In the genomic region with DNA sequence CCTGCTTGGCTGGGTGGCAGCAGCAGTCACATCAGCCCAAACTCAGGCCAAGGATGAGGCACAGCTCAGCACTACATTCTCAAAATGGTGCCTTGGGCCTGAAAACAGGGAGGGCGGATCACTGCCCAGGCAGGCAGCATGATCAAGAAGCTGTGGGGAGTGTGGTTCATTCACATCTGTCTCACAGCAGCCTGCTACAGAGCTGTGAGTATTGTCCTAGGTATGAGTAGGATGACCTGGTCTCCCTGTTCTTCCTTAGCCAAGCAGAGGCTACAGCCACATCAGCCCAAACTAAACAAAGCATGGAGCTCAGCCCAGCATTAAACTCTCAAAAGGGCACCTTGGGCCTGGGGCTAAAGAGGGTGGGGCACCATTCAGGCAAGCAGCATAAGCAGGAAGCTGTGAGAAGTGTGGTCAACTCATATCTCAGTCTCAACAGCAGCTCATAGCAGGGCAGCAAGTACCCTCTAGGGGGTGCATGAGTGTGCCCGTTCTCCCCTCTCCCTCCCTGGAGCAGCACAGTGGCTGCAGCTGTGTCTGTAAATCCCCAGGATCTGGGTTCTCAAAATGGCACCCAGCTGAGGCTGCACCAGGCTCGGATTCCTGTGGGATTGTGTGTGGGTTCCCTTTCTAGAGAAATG, we compare ENCODE assay signal across 8 cellular contexts.
DNase-seq lines count a peak whose midpoint lies in the region; ATAC-seq and TF ChIP-seq lines count a peak whose summit lies in the region.

No MANE protein-coding gene starts in this region.

- peak; percentile 29 for TF ChIP-seq CTCF in AG10803 (conservative IDR thresholded peaks at IDR 0.05; ENCODE audit: low read length)
- peak in 1 of 4 donors; percentile 15 for TF ChIP-seq CTCF in right lobe of liver (IDR thresholded peaks at IDR 0.05)
- no peak for TF ChIP-seq CTCF in adrenal gland (IDR thresholded peaks at IDR 0.05)

- H3K4me3 Mint-ChIP-seq in activated naive CD8-positive, alpha-beta T cell treated with anti-CD3 and anti-CD28 coated beads for 36 hours = no peak overlapping the region

- peak; percentile 96 for ATAC-seq in GM18873 (IDR thresholded peaks at IDR 0.05; ENCODE audit: low FRiP score, unreplicated experiment)
- ATAC-seq in HG03045 (IDR thresholded peaks at IDR 0.05; ENCODE audit: unreplicated experiment) = peak; percentile 92
- peak; percentile 45 to 73 (median 62) for ATAC-seq in right lobe of liver

- intact Hi-C loops in right lobe of liver (cut with DNase I) (no loop called here), adrenal gland (cut with DNase I) (no loop called here)

- no peaks in the 10 kb centered on the region for H3K27me3 Mint-ChIP-seq in activated naive CD8-positive, alpha-beta T cell treated with anti-CD3 and anti-CD28 coated beads for 36 hours

- H3K27me3 ChIP-seq in SJSA1 (replicated peaks) = no peaks in the 10 kb centered on the region
- no peaks in the 10 kb centered on the region for H3K27me3 ChIP-seq in right lobe of liver
- H3K27me3 ChIP-seq in adrenal gland = no peaks in the 10 kb centered on the region

- no CpG with 5 or more reads among the region's 3 CpGs for WGBS in right lobe of liver (ENCODE audit: insufficient coverage, low coverage, low lambda C conversion rate, missing lambda C conversion rate)
- 43 to 60% (median 53%) methylated on average over 2 to 3 of the region's 3 CpGs for WGBS in adrenal gland, 4 donors

- H3K36me3 ChIP-seq in SJSA1 (no peaks in the 10 kb centered on the region), right lobe of liver (no peaks in the 10 kb centered on the region), adrenal gland (replicated peaks in 1 of 2) (no peaks in the 10 kb centered on the region)

- DNase-seq in AG10803 (ENCODE audit: low read depth) (peak; percentile 20), SJSA1 (ENCODE audit: low read depth in 1 of 2, low spot score in 2 of 2) (peak; percentile 41 to 54), right lobe of liver (no peak), epidermal melanocyte (ENCODE audit: insufficient read length, low spot score) (no peak), adrenal gland (no peak)
- DNase-seq in activated naive CD8-positive, alpha-beta T cell treated with anti-CD3 and anti-CD28 coated beads for 36 hours = peak; percentile 50

- peaks cover 14% of the 10 kb centered on the region for H3K9me3 Mint-ChIP-seq in activated naive CD8-positive, alpha-beta T cell treated with anti-CD3 and anti-CD28 coated beads for 36 hours

- H3K4me3 ChIP-seq in AG10803 (ENCODE audit: low read length) (no peak overlapping the region), SJSA1 (no peak overlapping the region), right lobe of liver (no peak overlapping the region), adrenal gland (no peak overlapping the region)

- TF ChIP-seq POLR2A in right lobe of liver (IDR thresholded peaks at IDR 0.05) (no peak), adrenal gland (IDR thresholded peaks at IDR 0.05) (no peak)

- peak overlapping the region; percentile 28 for H3K27ac Mint-ChIP-seq in activated naive CD8-positive, alpha-beta T cell treated with anti-CD3 and anti-CD28 coated beads for 36 hours

- H3K9me3 ChIP-seq in SJSA1 (replicated peaks) (no peaks in the 10 kb centered on the region), right lobe of liver (no peaks in the 10 kb centered on the region), adrenal gland (replicated peaks in 1 of 3) (no peaks in the 10 kb centered on the region)

- peaks cover 11% of the 10 kb centered on the region for H3K36me3 Mint-ChIP-seq in activated naive CD8-positive, alpha-beta T cell treated with anti-CD3 and anti-CD28 coated beads for 36 hours

- H3K4me1 Mint-ChIP-seq in activated naive CD8-positive, alpha-beta T cell treated with anti-CD3 and anti-CD28 coated beads for 36 hours = peaks cover 12% of the 10 kb centered on the region

- H3K27ac ChIP-seq in SJSA1 = no peak overlapping the region
- no peak overlapping the region for H3K27ac ChIP-seq in right lobe of liver
- H3K27ac ChIP-seq in adrenal gland = no peak overlapping the region

- H3K4me1 ChIP-seq in SJSA1 (replicated peaks) (no peaks in the 10 kb centered on the region), right lobe of liver (no peaks in the 10 kb centered on the region), adrenal gland (replicated peaks in 1 of 2) (no peaks in the 10 kb centered on the region)

Comparison
In these comparisons a context has a peak if more than half of its experiments do, and no peak if none do; other contexts are left out.
1. DNase-seq: peak in AG10803 (single experiment), SJSA1 (2 of 2) and activated naive CD8-positive, alpha-beta T cell treated with anti-CD3 and anti-CD28 coated beads for 36 hours (single experiment); none in right lobe of liver (0 of 3), epidermal melanocyte (single experiment) and adrenal gland (0 of 7).
2. Peak in every context shown above with its lines, with median percentiles within 50 percentile points of each other: ATAC-seq.